Comparison of ENCODE assay signal across 8 cellular contexts in the genomic region with DNA sequence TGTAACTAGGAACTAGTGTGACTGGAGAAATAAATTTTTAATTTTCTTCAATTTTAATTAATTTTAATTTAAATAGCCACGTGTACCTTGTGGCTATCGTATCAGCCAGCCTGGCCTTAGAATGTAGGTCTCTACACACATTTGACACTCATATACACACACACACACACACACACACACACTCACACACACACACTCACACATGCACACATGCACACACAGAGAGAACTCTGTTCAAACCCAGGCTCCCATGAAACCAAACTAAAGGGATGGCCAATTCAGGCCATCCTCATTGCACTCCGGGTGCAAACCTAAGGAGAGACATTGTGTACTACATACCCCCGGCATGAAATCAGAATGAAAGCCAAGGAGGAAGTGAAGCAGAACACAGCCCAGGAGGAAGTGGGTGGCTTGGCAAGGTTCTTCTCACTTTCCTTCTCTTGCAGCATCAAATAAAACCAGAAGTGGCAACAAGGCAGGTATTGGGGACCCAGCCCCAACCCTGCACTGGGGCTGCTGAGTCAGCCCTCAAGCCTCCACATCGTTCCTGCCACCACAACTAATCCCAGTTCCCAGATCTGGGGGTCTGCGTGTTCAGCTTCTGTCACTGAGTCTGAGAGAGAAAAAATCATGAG. TPM values are rescaled to one million over a fixed set of nuclear protein-coding genes. Genes with fewer than 3 reads are reported as not detected.
A peak's percentile ranks its signal among the peaks of the same experiment; 100 is the strongest.
DNase-seq lines count a peak whose midpoint lies in the region; ATAC-seq and TF ChIP-seq lines count a peak whose summit lies in the region.

No MANE protein-coding gene starts in this region.

- POLR2A ChIA-PET in CD8-positive, alpha-beta memory T cell (lab: Charles Lee) = no interaction called here

- peaks cover 23% of the 10 kb centered on the region for H3K4me1 ChIP-seq in CD8-positive, alpha-beta memory T cell (ENCODE audit: insufficient read depth, low read length)
- H3K4me1 ChIP-seq in neutrophil (ENCODE audit: control insufficient read depth in 1 of 2, insufficient read depth in 1 of 2, low read depth in 1 of 2, low read length in 1 of 2) = peaks cover 30 to 39% of the 10 kb centered on the region in 2 experiments

- peak overlapping the region; percentile 1 to 91 (median 72) for H3K27ac Mint-ChIP-seq in CD8-positive, alpha-beta memory T cell

- DNase-seq in CD8-positive, alpha-beta memory T cell = peak in 3 of 5 donors; percentile 37 to 51 (median 49)
- no peak for DNase-seq in activated T-cell treated with anti-CD3 and anti-CD28 coated beads, Interleukin-2, amount 50 U/mL, for 4 hours
- DNase-seq in NCI-H1694 (lab: John Stamatoyannopoulos, UW) (no peak), SHP77 treated with DMSO at 0.1 percent for 48 hours (lab: John Stamatoyannopoulos, UW) (no peak), NCI-H128 (lab: John Stamatoyannopoulos, UW; ENCODE audit: unreplicated experiment) (no peak)

- H3K4me3 Mint-ChIP-seq in CD8-positive, alpha-beta memory T cell = peak overlapping the region; percentile 7 to 91 (median 70)
- peak overlapping the region; percentile 39 for H3K4me3 Mint-ChIP-seq in activated T-cell treated with anti-CD3 and anti-CD28 coated beads, Interleukin-2, amount 50 U/mL, for 4 hours

- no peaks in the 10 kb centered on the region for H3K9me3 ChIP-seq in CD8-positive, alpha-beta memory T cell (ENCODE audit: low read length)
- no peaks in the 10 kb centered on the region for H3K9me3 ChIP-seq in neutrophil

- no peaks in the 10 kb centered on the region for H3K36me3 Mint-ChIP-seq in CD8-positive, alpha-beta memory T cell
- no peaks in the 10 kb centered on the region for H3K36me3 Mint-ChIP-seq in activated T-cell treated with anti-CD3 and anti-CD28 coated beads, Interleukin-2, amount 50 U/mL, for 4 hours (ENCODE audit: insufficient read depth)

- H3K4me1 Mint-ChIP-seq in CD8-positive, alpha-beta memory T cell = peaks cover 21 to 28% (median 27%) of the 10 kb centered on the region in 3 donors
- H3K4me1 Mint-ChIP-seq in activated T-cell treated with anti-CD3 and anti-CD28 coated beads, Interleukin-2, amount 50 U/mL, for 4 hours (ENCODE audit: low read depth) = peaks cover 20% of the 10 kb centered on the region

- no peaks in the 10 kb centered on the region for H3K36me3 ChIP-seq in CD8-positive, alpha-beta memory T cell (ENCODE audit: insufficient read depth, low read length)
- no peaks in the 10 kb centered on the region for H3K36me3 ChIP-seq in neutrophil

- H3K27ac ChIP-seq in CD8-positive, alpha-beta memory T cell (ENCODE audit: low read depth, low read length) = no peak overlapping the region
- H3K27ac ChIP-seq in neutrophil = peak overlapping the region; percentile 91

- no peaks in the 10 kb centered on the region for H3K9me3 Mint-ChIP-seq in CD8-positive, alpha-beta memory T cell
- no peaks in the 10 kb centered on the region for H3K9me3 Mint-ChIP-seq in activated T-cell treated with anti-CD3 and anti-CD28 coated beads, Interleukin-2, amount 50 U/mL, for 4 hours

- ATAC-seq in GM19467 (IDR thresholded peaks at IDR 0.05; ENCODE audit: unreplicated experiment) (peak; percentile 92), HG03469 (IDR thresholded peaks at IDR 0.05; ENCODE audit: unreplicated experiment) (peak; percentile 86)
- peak; percentile 70 to 71 for ATAC-seq in activated T-cell treated with anti-CD3 and anti-CD28 coated beads, Interleukin-2, amount 50 U/mL, for 4 hours

- H3K27me3 ChIP-seq in CD8-positive, alpha-beta memory T cell (ENCODE audit: insufficient read depth, low read length, poor library complexity, severe bottlenecking) = no peaks in the 10 kb centered on the region
- H3K27me3 ChIP-seq in neutrophil = no peaks in the 10 kb centered on the region

- TF ChIP-seq CTCF in neutrophil (IDR thresholded peaks at IDR 0.05) = no peak

- H3K27me3 Mint-ChIP-seq in CD8-positive, alpha-beta memory T cell = peaks cover 1 to 3% of the 10 kb centered on the region in 2 donors
- H3K27me3 Mint-ChIP-seq in activated T-cell treated with anti-CD3 and anti-CD28 coated beads, Interleukin-2, amount 50 U/mL, for 4 hours (ENCODE audit: low read depth) = no peaks in the 10 kb centered on the region

- CTCF ChIA-PET in CD8-positive, alpha-beta memory T cell (lab: Charles Lee) = interaction anchor here (1.4 kb wide), 1 partner anchor 88 kb away, joined by 3 read pairs; no protein-coding TSS in a partner anchor

- peak overlapping the region; percentile 18 for H3K4me3 ChIP-seq in CD8-positive, alpha-beta memory T cell (ENCODE audit: low read length)
- peak overlapping the region; percentile 44 to 52 for H3K4me3 ChIP-seq in neutrophil (ENCODE audit: low read depth in 1 of 2, low read length in 1 of 2)

RNA-seq across cellular contexts. Expression of a gene that starts 26.2 kb away (rescaled TPM):
- 10 to 100 TPM; 29.1 to 29.2 TPM for total RNA-seq in CD8-positive, alpha-beta memory T cell
- 43.2 TPM for polyA plus RNA-seq in CD8-positive, alpha-beta memory T cell
- 10 to 100 TPM; 16.3 to 18.2 (median 16.5) TPM for total RNA-seq in activated T-cell treated with anti-CD3 and anti-CD28 coated beads, Interleukin-2, amount 50 U/mL, for 4 hours

Comparison
In these comparisons a context has a peak if more than half of its experiments do, and no peak if none do; other contexts are left out.
1. DNase-seq: peak in CD8-positive, alpha-beta memory T cell (3 of 5); none in activated T-cell treated with anti-CD3 and anti-CD28 coated beads, Interleukin-2, amount 50 U/mL, for 4 hours (single experiment), NCI-H1694 (single experiment), SHP77 treated with DMSO at 0.1 percent for 48 hours (single experiment) and NCI-H128 (single experiment).
2. Peak in every context shown above with its lines, with median percentiles within 50 percentile points of each other: ATAC-seq.